2 cellular contexts compared by ENCODE assay signal in genomic region chr6:125808060-125808459, GRCh38.
TF ChIP-seq lines count a peak whose summit lies in the region.

No MANE protein-coding gene starts in this region.

TF ChIP-seq in SK-N-SH treated with all-trans-retinoic acid at 6 μM for 48 hours, 23 proteins besides CTCF, POLR2A, EP300 and RAD21 (continued from another document):
- no peak for TF ChIP-seq TSHZ2 (CRISPR knock-in tag; IDR thresholded peaks at IDR 0.05)

TF ChIP-seq in SK-N-SH, 30 proteins besides CTCF, POLR2A, EP300 and RAD21 (continued from another document):
- TF ChIP-seq YY1 (IDR thresholded peaks at IDR 0.05; ENCODE audit: low read depth) = no peak
- no peak for TF ChIP-seq EZH2phosphoT487 (IDR thresholded peaks at IDR 0.05; ENCODE audit: borderline replicate concordance, low read depth)
- no peak for TF ChIP-seq FOXM1 (IDR thresholded peaks at IDR 0.05; ENCODE audit: low read depth)
- no peak for TF ChIP-seq MAX (IDR thresholded peaks at IDR 0.05; ENCODE audit: low read depth)
- no peak for TF ChIP-seq TAF1 (IDR thresholded peaks at IDR 0.05; ENCODE audit: borderline replicate concordance, low read depth, low read length)
- no peak for TF ChIP-seq GATA2 (CRISPR knock-in tag; IDR thresholded peaks at IDR 0.05)
- TF ChIP-seq NRF1 (IDR thresholded peaks at IDR 0.05; ENCODE audit: low read depth, low read length) = no peak
- TF ChIP-seq RCOR1 (IDR thresholded peaks at IDR 0.05; ENCODE audit: low read length) = no peak
- no peak for TF ChIP-seq JUND (IDR thresholded peaks at IDR 0.05)
- TF ChIP-seq TCF12 (IDR thresholded peaks at IDR 0.05) = no peak
- no peak for TF ChIP-seq ELF1 (IDR thresholded peaks at IDR 0.05)
